In the genomic region with DNA sequence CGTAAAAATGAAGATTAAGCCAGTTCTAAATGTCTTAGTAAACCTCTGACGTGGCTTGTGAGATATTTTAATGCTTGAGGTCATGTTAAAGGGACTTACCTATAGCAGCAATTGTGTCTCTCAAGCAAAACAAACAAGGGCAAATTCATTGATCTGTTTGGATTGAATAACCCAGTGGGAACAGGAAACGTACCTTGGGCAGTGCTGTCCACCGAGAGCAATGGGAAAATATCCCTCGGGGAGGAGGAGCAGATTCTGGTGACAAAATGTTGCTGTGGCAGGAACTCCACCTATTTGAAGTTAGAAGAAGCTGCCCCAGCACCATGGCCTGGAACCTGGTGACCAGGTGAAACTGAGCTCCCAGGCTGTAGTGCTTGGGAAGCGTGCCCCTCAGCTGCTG, we compare ENCODE assay signal across 33 cellular contexts.
"Had no signal": no experiment of that assay in that cellular context is flagged by ENCODE, and none has a peak within 500 bp of the region (broad histone marks: within the 10 kb centered on the region; RNA-seq: fewer than 3 reads in every experiment).

No MANE protein-coding gene starts in this region.

- H3K27ac Mint-ChIP-seq: activated B cell treated with CpG ODN at 0.5 μM for 24 hours; activated CD4-positive, alpha-beta memory T cell treated with anti-CD3 and anti-CD28 coated beads for 36 hours; activated CD4-positive, alpha-beta T cell treated with anti-CD3 and anti-CD28 coated beads, Interleukin-2, amount 10 ng/mL, durations not matched to agents 24 days and 14 days; activated CD8-positive, alpha-beta T cell treated with anti-CD3 and anti-CD28 coated beads for 36 hours; activated naive CD4-positive, alpha-beta T cell treated with anti-CD3 and anti-CD28 coated beads, Interleukin-2, amount 10 ng/mL, durations not matched to agents 7 days and 5 days; activated naive CD4-positive, alpha-beta T cell treated with anti-CD3 and anti-CD28 coated beads, Interleukin-2, amount 50 U/mL, for 24 hours; activated naive CD8-positive, alpha-beta T cell; activated naive CD8-positive, alpha-beta T cell treated with anti-CD3 and anti-CD28 coated beads, Interleukin-2, amount 10 ng/mL, durations not matched to agents 7 days and 5 days; activated naive CD8-positive, alpha-beta T cell treated with anti-CD3 and anti-CD28 coated beads, Interleukin-2, amount 50 U/mL, for 24 hours; activated T-cell treated with anti-CD3 and anti-CD28 coated beads, Interleukin-2, amount 50 U/mL, for 24 hours; activated T-helper 2 cell treated with anti-CD3 and anti-CD28 coated beads, Interferon-gamma antibody, Interleukin-2, Interleukin-4, amounts not matched to agents 10 μg/mL and 5 μg/mL and 100 μg/mL, durations not matched to agents 14 hours and 24 hours and 36 hours; brain; T-cell; T-helper 17 cell; T-helper 2 cell treated with Interferon-gamma antibody and Interleukin-4, amounts not matched to agents 5 μg/mL and 100 μg/mL, for 36 hours had no signal

- ATAC-seq: activated CD8-positive, alpha-beta T cell treated with anti-CD3 and anti-CD28 coated beads for 36 hours; activated naive CD8-positive, alpha-beta T cell treated with anti-CD3 and anti-CD28 coated beads, Interleukin-2, amount 50 U/mL, for 24 hours; T-cell; T-helper 17 cell had no signal

- DNase-seq: activated B cell treated with CpG ODN at 0.5 μM for 24 hours; activated CD4-positive, alpha-beta memory T cell treated with anti-CD3 and anti-CD28 coated beads for 36 hours; activated CD4-positive, alpha-beta T cell treated with anti-CD3 and anti-CD28 coated beads for 4 hours; activated CD4-positive, alpha-beta T cell treated with anti-CD3 and anti-CD28 coated beads, Interleukin-2, amount 10 ng/mL, durations not matched to agents 24 days and 14 days; activated CD4-positive, alpha-beta T cell treated with anti-CD3 and anti-CD28 coated beads, Interleukin-2, amount 50 U/mL, for 1 hour; activated CD4-positive, alpha-beta T cell treated with anti-CD3 and anti-CD28 coated beads, Interleukin-2, amount 50 U/mL, for 4 hours; activated CD4-positive, CD25-positive, alpha-beta regulatory T cell treated with anti-CD3 and anti-CD28 coated beads, Interleukin-2, amount 50 U/mL, for 72 hours; activated CD8-positive, alpha-beta memory T cell treated with anti-CD3 and anti-CD28 coated beads, Interleukin-2, amount 50 U/mL, for 4 hours; activated CD8-positive, alpha-beta T cell treated with anti-CD3 and anti-CD28 coated beads for 36 hours; activated effector memory CD4-positive, alpha-beta T cell treated with Interleukin-2 at 50 U/mL for 16 hours; activated gamma-delta T cell; activated naive CD4-positive, alpha-beta T cell treated with anti-CD3 and anti-CD28 coated beads, Interleukin-2, amount 10 ng/mL, durations not matched to agents 7 days and 5 days; activated naive CD4-positive, alpha-beta T cell treated with Interleukin-2 at 50 U/mL for 16 hours; activated naive CD8-positive, alpha-beta T cell treated with anti-CD3 and anti-CD28 coated beads, Interleukin-2, amount 10 ng/mL, durations not matched to agents 7 days and 5 days; activated naive CD8-positive, alpha-beta T cell treated with anti-CD3 and anti-CD28 coated beads, Interleukin-2, amount 50 U/mL, for 24 hours; activated T-cell treated with anti-CD3 and anti-CD28 coated beads for 4 hours; activated T-cell treated with anti-CD3 and anti-CD28 coated beads, Interleukin-2, amount 50 U/mL, for 24 hours; activated T-cell treated with anti-CD3 and anti-CD28 coated beads, Interleukin-2, amount 50 U/mL, for 48 hours; amygdala; anterior cingulate cortex; caudate nucleus; T-cell; T-helper 17 cell; T-helper 9 cell had no signal

- H3K9me3 ChIP-seq: ascending aorta had no signal

- H3K4me3 ChIP-seq: ascending aorta, cardiac muscle cell had no signal

- H3K27ac ChIP-seq: ascending aorta, cardiac muscle cell, VCaP had no signal

- H3K27me3 Mint-ChIP-seq: activated B cell treated with CpG ODN at 0.5 μM for 24 hours; activated CD4-positive, alpha-beta memory T cell treated with anti-CD3 and anti-CD28 coated beads for 36 hours; activated CD4-positive, alpha-beta T cell treated with anti-CD3 and anti-CD28 coated beads, Interleukin-2, amount 10 ng/mL, durations not matched to agents 24 days and 14 days; activated CD8-positive, alpha-beta T cell treated with anti-CD3 and anti-CD28 coated beads for 36 hours; activated naive CD4-positive, alpha-beta T cell treated with anti-CD3 and anti-CD28 coated beads, Interleukin-2, amount 10 ng/mL, durations not matched to agents 7 days and 5 days; activated naive CD8-positive, alpha-beta T cell treated with anti-CD3 and anti-CD28 coated beads, Interleukin-2, amount 10 ng/mL, durations not matched to agents 7 days and 5 days; activated naive CD8-positive, alpha-beta T cell treated with anti-CD3 and anti-CD28 coated beads, Interleukin-2, amount 50 U/mL, for 24 hours; brain had no signal

- H3K4me3 Mint-ChIP-seq: activated B cell treated with CpG ODN at 0.5 μM for 24 hours; activated CD4-positive, alpha-beta memory T cell treated with anti-CD3 and anti-CD28 coated beads for 36 hours; activated CD4-positive, alpha-beta T cell treated with anti-CD3 and anti-CD28 coated beads, Interleukin-2, amount 10 ng/mL, durations not matched to agents 24 days and 14 days; activated CD8-positive, alpha-beta T cell treated with anti-CD3 and anti-CD28 coated beads for 36 hours; activated naive CD4-positive, alpha-beta T cell treated with anti-CD3 and anti-CD28 coated beads, Interleukin-2, amount 10 ng/mL, durations not matched to agents 7 days and 5 days; activated naive CD4-positive, alpha-beta T cell treated with anti-CD3 and anti-CD28 coated beads, Interleukin-2, amount 50 U/mL, for 24 hours; activated naive CD8-positive, alpha-beta T cell; activated naive CD8-positive, alpha-beta T cell treated with anti-CD3 and anti-CD28 coated beads, Interleukin-2, amount 10 ng/mL, durations not matched to agents 7 days and 5 days; activated naive CD8-positive, alpha-beta T cell treated with anti-CD3 and anti-CD28 coated beads, Interleukin-2, amount 50 U/mL, for 24 hours; activated T-cell treated with anti-CD3 and anti-CD28 coated beads, Interleukin-2, amount 50 U/mL, for 24 hours; brain; central memory CD8-positive, alpha-beta T cell; T-cell; T-helper 17 cell; T-helper 2 cell treated with Interferon-gamma antibody and Interleukin-4, amounts not matched to agents 5 μg/mL and 100 μg/mL, for 36 hours had no signal

- H3K4me1 Mint-ChIP-seq: activated B cell treated with CpG ODN at 0.5 μM for 24 hours; activated CD4-positive, alpha-beta T cell treated with anti-CD3 and anti-CD28 coated beads, Interleukin-2, amount 10 ng/mL, durations not matched to agents 24 days and 14 days; activated naive CD4-positive, alpha-beta T cell treated with anti-CD3 and anti-CD28 coated beads, Interleukin-2, amount 10 ng/mL, durations not matched to agents 7 days and 5 days; activated naive CD4-positive, alpha-beta T cell treated with anti-CD3 and anti-CD28 coated beads, Interleukin-2, amount 50 U/mL, for 24 hours; activated naive CD8-positive, alpha-beta T cell treated with anti-CD3 and anti-CD28 coated beads, Interleukin-2, amount 10 ng/mL, durations not matched to agents 7 days and 5 days; activated naive CD8-positive, alpha-beta T cell treated with anti-CD3 and anti-CD28 coated beads, Interleukin-2, amount 50 U/mL, for 24 hours; central memory CD8-positive, alpha-beta T cell; T-cell; T-helper 17 cell had no signal

- H3K27me3 ChIP-seq: ascending aorta, cardiac muscle cell had no signal

- H3K4me1 ChIP-seq: ascending aorta had no signal

- H3K9me3 Mint-ChIP-seq: activated B cell treated with CpG ODN at 0.5 μM for 24 hours; activated CD4-positive, alpha-beta memory T cell treated with anti-CD3 and anti-CD28 coated beads for 36 hours; activated CD4-positive, alpha-beta T cell treated with anti-CD3 and anti-CD28 coated beads, Interleukin-2, amount 10 ng/mL, durations not matched to agents 24 days and 14 days; activated CD8-positive, alpha-beta T cell treated with anti-CD3 and anti-CD28 coated beads for 36 hours; activated naive CD4-positive, alpha-beta T cell treated with anti-CD3 and anti-CD28 coated beads, Interleukin-2, amount 10 ng/mL, durations not matched to agents 7 days and 5 days; activated naive CD4-positive, alpha-beta T cell treated with anti-CD3 and anti-CD28 coated beads, Interleukin-2, amount 50 U/mL, for 24 hours; activated naive CD8-positive, alpha-beta T cell treated with anti-CD3 and anti-CD28 coated beads, Interleukin-2, amount 10 ng/mL, durations not matched to agents 7 days and 5 days; activated naive CD8-positive, alpha-beta T cell treated with anti-CD3 and anti-CD28 coated beads, Interleukin-2, amount 50 U/mL, for 24 hours; activated T-cell treated with anti-CD3 and anti-CD28 coated beads, Interleukin-2, amount 50 U/mL, for 24 hours; activated T-helper 2 cell treated with anti-CD3 and anti-CD28 coated beads, Interferon-gamma antibody, Interleukin-2, Interleukin-4, amounts not matched to agents 10 μg/mL and 5 μg/mL and 100 μg/mL, durations not matched to agents 14 hours and 24 hours and 36 hours; brain; central memory CD8-positive, alpha-beta T cell; T-cell; T-helper 2 cell treated with Interferon-gamma antibody and Interleukin-4, amounts not matched to agents 5 μg/mL and 100 μg/mL, for 36 hours had no signal

- H3K36me3 ChIP-seq: ascending aorta, cardiac muscle cell had no signal

- H3K36me3 Mint-ChIP-seq: activated CD4-positive, alpha-beta memory T cell treated with anti-CD3 and anti-CD28 coated beads for 36 hours; activated naive CD4-positive, alpha-beta T cell treated with anti-CD3 and anti-CD28 coated beads, Interleukin-2, amount 10 ng/mL, durations not matched to agents 7 days and 5 days; activated naive CD4-positive, alpha-beta T cell treated with anti-CD3 and anti-CD28 coated beads, Interleukin-2, amount 50 U/mL, for 24 hours; activated naive CD8-positive, alpha-beta T cell; activated naive CD8-positive, alpha-beta T cell treated with anti-CD3 and anti-CD28 coated beads, Interleukin-2, amount 10 ng/mL, durations not matched to agents 7 days and 5 days; brain; T-cell had no signal
